ENCODE assay signal across 5 cellular contexts in genomic region chr19:51738523-51738922, GRCh38. TPM values are rescaled to one million over a fixed set of nuclear protein-coding genes. Genes with fewer than 3 reads are reported as not detected.
"Had no signal": no experiment of that assay in that cellular context is flagged by ENCODE, and none has a peak within 500 bp of the region (broad histone marks: within the 10 kb centered on the region; RNA-seq: fewer than 3 reads in every experiment).

No MANE protein-coding gene starts in this region.

RNA-seq across cellular contexts. Expression of gene FPR1, which starts 13.2 kb away (rescaled TPM):
- total RNA-seq: HepG2, HT-29, IMR-90 had no signal
- polyA plus RNA-seq: HepG2, IMR-90 had no signal

RNA-seq across cellular contexts. Expression of gene HAS1, which starts 14.7 kb away (rescaled TPM):
- total RNA-seq: HepG2, HT1080, IMR-90 had no signal
- polyA plus RNA-seq: IgD-negative memory B cell, IMR-90 had no signal

RNA-seq across cellular contexts. Expression of gene FPR2, which starts 22.5 kb away (rescaled TPM):
- total RNA-seq: HepG2, HT-29, IMR-90 had no signal
- polyA plus RNA-seq: HepG2, IgD-negative memory B cell, IMR-90 had no signal

RNA-seq across cellular contexts. Expression of gene FPR3, which starts 56.4 kb away (rescaled TPM):
- total RNA-seq: HepG2, HT-29, HT1080, IMR-90 had no signal
- polyA plus RNA-seq: HepG2, IgD-negative memory B cell, IMR-90 had no signal
